Comparison of ENCODE assay signal across 17 cellular contexts in the genomic region with DNA sequence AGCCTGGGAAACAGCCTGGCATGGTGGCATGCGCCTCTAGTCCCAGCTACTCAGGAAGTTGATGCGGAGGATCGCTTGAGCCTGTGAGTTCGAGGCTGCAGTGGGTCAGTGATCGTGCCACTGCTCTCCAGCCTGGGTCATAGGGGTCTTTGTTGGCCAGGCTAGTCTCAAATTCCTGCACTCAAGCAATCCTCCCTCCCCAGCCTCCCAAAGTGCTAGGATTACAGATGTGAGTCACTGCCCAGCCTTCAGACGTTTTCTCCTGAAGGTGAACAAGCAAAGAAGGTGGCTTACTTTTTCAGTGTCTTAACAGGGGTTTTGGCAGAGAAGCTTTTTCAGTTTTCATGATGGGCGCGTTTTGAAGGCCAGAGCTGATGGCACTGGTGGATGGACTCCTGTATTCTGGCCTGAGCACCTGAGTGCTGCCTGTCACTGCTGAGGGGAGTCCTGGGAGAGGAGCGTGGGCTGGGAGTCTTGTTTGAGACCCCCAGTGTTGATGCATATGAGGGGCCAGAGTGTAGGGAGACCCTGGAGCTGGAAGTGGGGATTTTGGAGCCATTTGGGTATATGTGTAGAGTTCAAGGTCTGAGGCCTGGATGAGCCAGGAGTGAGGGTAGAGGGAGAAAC. TPM values are rescaled to one million over a fixed set of nuclear protein-coding genes. Genes with fewer than 3 reads are reported as not detected.
DNase-seq lines count a peak whose midpoint lies in the region; ATAC-seq and TF ChIP-seq lines count a peak whose summit lies in the region.
"Had no signal": no experiment of that assay in that cellular context is flagged by ENCODE, and none has a peak within 500 bp of the region (broad histone marks: within the 10 kb centered on the region; RNA-seq: fewer than 3 reads in every experiment).

No MANE protein-coding gene starts in this region.

- TF ChIP-seq CTCF in HFFc6 (IDR thresholded peaks at IDR 0.05) (no peak), chondrocyte (IDR thresholded peaks at IDR 0.05) (no peak), neural crest cell (conservative IDR thresholded peaks at IDR 0.05) (no peak), GM10248 (IDR thresholded peaks at IDR 0.05; ENCODE audit: control extremely low read depth, extremely low read depth, low read depth, missing control alignments) (no peak), thyroid gland (IDR thresholded peaks at IDR 0.05) (no peak), osteoblast (IDR thresholded peaks at IDR 0.05; ENCODE audit: extremely low read depth, low read depth, low read length) (no peak)

- H3K4me1 Mint-ChIP-seq in CD4-positive, CD25-positive, alpha-beta regulatory T cell = peaks cover 0 to 47% (median 9%) of the 10 kb centered on the region in 4 donors
- H3K4me1 Mint-ChIP-seq in HFFc6 (ENCODE audit: low read depth) = peaks cover 19% of the 10 kb centered on the region
- peaks cover 49% of the 10 kb centered on the region for H3K4me1 Mint-ChIP-seq in chondrocyte (ENCODE audit: low read depth)
- peaks cover 27% of the 10 kb centered on the region for H3K4me1 Mint-ChIP-seq in neural crest cell

- POLR2A ChIA-PET in GM10248 (lab: Yijun Ruan, JAX) = no interaction called here

- H4K20me1 ChIP-seq in osteoblast (ENCODE audit: insufficient read depth, low read length) = peaks cover 52% of the 10 kb centered on the region

- no peak for ATAC-seq in CD4-positive, CD25-positive, alpha-beta regulatory T cell (ENCODE audit: low read depth in 2 of 2)
- ATAC-seq: body of pancreas, GM12878 had no signal

- no peaks in the 10 kb centered on the region for H3K9me3 Mint-ChIP-seq in CD4-positive, CD25-positive, alpha-beta regulatory T cell
- no peaks in the 10 kb centered on the region for H3K9me3 Mint-ChIP-seq in HFFc6
- no peaks in the 10 kb centered on the region for H3K9me3 Mint-ChIP-seq in chondrocyte (ENCODE audit: low read depth)
- no peaks in the 10 kb centered on the region for H3K9me3 Mint-ChIP-seq in neural crest cell

- H3K27me3 Mint-ChIP-seq in CD4-positive, CD25-positive, alpha-beta regulatory T cell = no peaks in the 10 kb centered on the region
- no peaks in the 10 kb centered on the region for H3K27me3 Mint-ChIP-seq in HFFc6 (ENCODE audit: insufficient read depth)
- H3K27me3 Mint-ChIP-seq in chondrocyte (ENCODE audit: low read depth) = no peaks in the 10 kb centered on the region
- no peaks in the 10 kb centered on the region for H3K27me3 Mint-ChIP-seq in neural crest cell (ENCODE audit: low read depth)

- intact Hi-C loops in thyroid gland (cut with DNase I) = no loop called here

- H3K4me1 ChIP-seq in CD4-positive, CD25-positive, alpha-beta regulatory T cell (ENCODE audit: control insufficient read depth, insufficient read depth, low read length, poor library complexity, severe bottlenecking) = no peaks in the 10 kb centered on the region
- peaks cover 20 to 31% of the 10 kb centered on the region in 2 donors for H3K4me1 ChIP-seq in thyroid gland
- H3K4me1 ChIP-seq in osteoblast (ENCODE audit: insufficient read depth, low read length) = no peaks in the 10 kb centered on the region

- no peak overlapping the region for H3K4me3 ChIP-seq in CD4-positive, CD25-positive, alpha-beta regulatory T cell (ENCODE audit: low read depth, low read length)
- H3K4me3 ChIP-seq in thyroid gland (replicated peaks in 1 of 3) = no peak overlapping the region
- no peak overlapping the region for H3K4me3 ChIP-seq in osteoblast (ENCODE audit: insufficient read depth, low read length)
- H3K4me3 ChIP-seq: body of pancreas, GM12878 had no signal

- no peak for TF ChIP-seq POLR2A in thyroid gland (IDR thresholded peaks at IDR 0.05)

- 74 to 90% methylated on average over 9 of the region's 9 CpGs for WGBS in thyroid gland, 2 donors

- DNase-seq in CD4-positive, CD25-positive, alpha-beta regulatory T cell = no peak
- no peak for DNase-seq in HFFc6
- DNase-seq in chondrocyte (ENCODE audit: low spot score) = no peak
- no peak for DNase-seq in neural crest cell (ENCODE audit: low read depth, low spot score)
- DNase-seq in GM10248 (ENCODE audit: extremely low spot score) = no peak
- no peak for DNase-seq in thyroid gland
- DNase-seq in osteoblast (ENCODE audit: insufficient read length, low spot score, missing footprints) = no peak
- DNase-seq: activated CD4-positive, alpha-beta T cell treated with anti-CD3 and anti-CD28 coated beads, Interleukin-2, amount 50 U/mL, for 1 hour; activated effector memory CD4-positive, alpha-beta T cell treated with Interleukin-2 at 50 U/mL for 16 hours; BE2C; body of pancreas; foreskin melanocyte; NCI-H345; SHP77; stimulated activated CD4-positive, alpha-beta T cell treated with anti-CD3 and anti-CD28 coated beads, Interleukin-4, amount 100 ng/mL, for 4 hours; T1000 had no signal

- peaks cover 87% of the 10 kb centered on the region for H3K79me2 ChIP-seq in osteoblast (ENCODE audit: insufficient read depth, low read length)

- no peaks in the 10 kb centered on the region for H3K9me3 ChIP-seq in CD4-positive, CD25-positive, alpha-beta regulatory T cell (ENCODE audit: control insufficient read depth in 2 of 2, low read length in 2 of 2)
- H3K9me3 ChIP-seq in thyroid gland = no peaks in the 10 kb centered on the region
- no peaks in the 10 kb centered on the region for H3K9me3 ChIP-seq in osteoblast (ENCODE audit: low read depth, low read length)
- H3K9me3 ChIP-seq: BE2C, body of pancreas had no signal

- peaks cover 19% of the 10 kb centered on the region for H3K36me3 ChIP-seq in CD4-positive, CD25-positive, alpha-beta regulatory T cell (ENCODE audit: control insufficient read depth, insufficient read depth, low read length)
- no peaks in the 10 kb centered on the region for H3K36me3 ChIP-seq in thyroid gland
- peaks cover 9% of the 10 kb centered on the region for H3K36me3 ChIP-seq in osteoblast (ENCODE audit: insufficient read depth, low read length)

- no peak overlapping the region for H3K4me3 Mint-ChIP-seq in CD4-positive, CD25-positive, alpha-beta regulatory T cell
- no peak overlapping the region for H3K4me3 Mint-ChIP-seq in HFFc6
- no peak overlapping the region for H3K4me3 Mint-ChIP-seq in chondrocyte (ENCODE audit: unreplicated experiment)
- peak overlapping the region; percentile 34 for H3K4me3 Mint-ChIP-seq in neural crest cell

- no peak overlapping the region for H2AFZ ChIP-seq in osteoblast (ENCODE audit: low read length)

- H3K27ac ChIP-seq in CD4-positive, CD25-positive, alpha-beta regulatory T cell (ENCODE audit: insufficient read depth, low read length, poor library complexity, severe bottlenecking) = no peak overlapping the region
- H3K27ac ChIP-seq in thyroid gland (no peak overlapping the region), osteoblast (ENCODE audit: low read depth, low read length) (no peak overlapping the region)
- H3K27ac ChIP-seq: body of pancreas had no signal

- peak overlapping the region in 2 of 3 donors; percentile 36 to 63 for H3K27ac Mint-ChIP-seq in CD4-positive, CD25-positive, alpha-beta regulatory T cell
- H3K27ac Mint-ChIP-seq in HFFc6 = 0 out of 2 replicates have a peak overlapping the region, but pooled peaks have one; percentile 20
- peak overlapping the region; percentile 57 for H3K27ac Mint-ChIP-seq in chondrocyte (ENCODE audit: unreplicated experiment)
- peak overlapping the region; percentile 95 for H3K27ac Mint-ChIP-seq in neural crest cell (ENCODE audit: unreplicated experiment)

- H3K4me2 ChIP-seq in osteoblast (ENCODE audit: insufficient read depth, low read length) = no peak overlapping the region

- peaks cover 7% of the 10 kb centered on the region for H3K36me3 Mint-ChIP-seq in CD4-positive, CD25-positive, alpha-beta regulatory T cell
- H3K36me3 Mint-ChIP-seq in HFFc6 (ENCODE audit: low read depth) (peaks cover 6% of the 10 kb centered on the region; the same call in 1 of the 2 replicates), chondrocyte (ENCODE audit: low read depth) (peaks cover 7% of the 10 kb centered on the region), neural crest cell (ENCODE audit: low read depth) (no peaks in the 10 kb centered on the region)

- H3K27me3 ChIP-seq in CD4-positive, CD25-positive, alpha-beta regulatory T cell (ENCODE audit: control insufficient read depth, insufficient read depth, low read length) = no peaks in the 10 kb centered on the region
- H3K27me3 ChIP-seq in thyroid gland (no peaks in the 10 kb centered on the region), osteoblast (ENCODE audit: insufficient read depth, low read length) (no peaks in the 10 kb centered on the region)
- H3K27me3 ChIP-seq: BE2C, body of pancreas had no signal

- CTCF ChIA-PET in GM10248 (lab: Yijun Ruan, JAX) = interaction anchor here (1.5 to 2.5 kb wide), 2 partner anchors 9 to 10 kb away, joined by 3 to 6 read pairs; no protein-coding TSS in a partner anchor

RNA-seq across cellular contexts. Expression of gene FOXK2, which starts 41.4 kb away (rescaled TPM):
- 55.6 TPM for total RNA-seq in CD4-positive, CD25-positive, alpha-beta regulatory T cell
- 1 to 10 TPM; 2.2 to 4.9 (median 3.8) TPM for polyA plus RNA-seq in CD4-positive, CD25-positive, alpha-beta regulatory T cell
- 10 to 100 TPM; 38.6 to 46.3 (median 41.1) TPM for total RNA-seq in HFFc6 (2021; fragmentation: NEBNext Ultra II Directional; extraction: Animal tissue kit (Norgen Biotek cat#: 25700))
- total RNA-seq in chondrocyte = 47.6 to 49.5 TPM (median 49.4 TPM) in 3 replicates
- total RNA-seq in neural crest cell = 84.3 and 92.2 TPM in 2 replicates
- 10 to 100 TPM; 30.5 to 43.3 (median 38.8) TPM for total RNA-seq in thyroid gland
- 26.8 and 29.3 TPM in 2 replicates for total RNA-seq in osteoblast

Comparison
In these comparisons a context has a peak if more than half of its experiments do, and no peak if none do; other contexts are left out.
1. H3K27ac Mint-ChIP-seq: peak in every context shown above with its lines; median percentile 95 in neural crest cell; 57 in chondrocyte; 50 in CD4-positive, CD25-positive, alpha-beta regulatory T cell; 20 in HFFc6.